ENCODE assay signal across 9 cellular contexts in the genomic region with DNA sequence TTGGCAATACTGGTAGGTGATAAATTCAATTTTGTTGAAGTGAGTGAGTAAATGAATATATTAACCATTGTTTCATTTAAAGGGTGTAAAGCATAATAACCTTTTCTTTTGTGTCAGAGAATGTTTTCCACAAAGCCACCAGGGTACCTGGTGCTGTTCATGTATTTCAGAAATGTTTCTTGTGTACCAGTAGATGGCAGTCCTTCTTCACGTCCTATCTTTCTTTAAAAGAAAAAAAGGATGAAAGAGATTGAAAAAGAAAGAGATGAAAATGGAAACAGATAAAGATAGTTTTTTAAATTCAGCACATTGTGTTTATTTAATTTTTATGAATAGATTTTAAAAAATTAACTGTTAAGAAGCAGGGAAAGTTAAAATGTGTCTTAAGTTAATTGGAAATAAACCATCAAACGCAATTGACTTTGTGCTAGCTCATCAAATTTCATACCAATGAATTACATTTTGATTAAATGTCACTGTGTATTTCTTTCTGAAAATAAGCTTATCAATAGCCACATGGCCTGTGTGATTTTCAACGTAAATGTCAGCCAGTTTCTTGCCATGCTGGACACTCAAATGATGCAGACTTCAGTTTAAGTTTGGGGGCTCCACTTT.
DNase-seq lines count a peak whose midpoint lies in the region; ATAC-seq and TF ChIP-seq lines count a peak whose summit lies in the region.
"Had no signal": no experiment of that assay in that cellular context is flagged by ENCODE, and none has a peak within 500 bp of the region (broad histone marks: within the 10 kb centered on the region; RNA-seq: fewer than 3 reads in every experiment).

No MANE protein-coding gene starts in this region.

- H2AFZ ChIP-seq in OCI-LY3 (ENCODE audit: low read depth, low read length) = no peak overlapping the region

- intact Hi-C loops in esophagus muscularis mucosa (cut with DNase I) (no loop called here), testis (cut with DNase I; ENCODE audit: low total_unique reads) (no loop called here)

- H3K9me3 ChIP-seq in OCI-LY3 (ENCODE audit: insufficient read depth, low read length) (no peaks in the 10 kb centered on the region), esophagus muscularis mucosa (no peaks in the 10 kb centered on the region), testis (no peaks in the 10 kb centered on the region), T-helper 17 cell (ENCODE audit: control insufficient read depth, low read length, poor library complexity, severe bottlenecking) (no peaks in the 10 kb centered on the region)

- DNase-seq in DMS53 treated with DMSO at 0.1 percent for 48 hours (lab: John Stamatoyannopoulos, UW; ENCODE audit: unreplicated experiment) = peak; percentile 67
- DNase-seq in esophagus muscularis mucosa (ENCODE audit: extremely low spot score) = no peak
- no peak for DNase-seq in testis
- no peak for DNase-seq in T-helper 17 cell

- no peaks in the 10 kb centered on the region for H3K27me3 ChIP-seq in OCI-LY3 (ENCODE audit: low read depth, low read length)
- no peaks in the 10 kb centered on the region for H3K27me3 ChIP-seq in esophagus muscularis mucosa
- H3K27me3 ChIP-seq in testis = no peaks in the 10 kb centered on the region

- H3K4me1 Mint-ChIP-seq in T-helper 17 cell = peaks cover 3% of the 10 kb centered on the region
- H3K4me1 Mint-ChIP-seq: memory B cell had no signal

- H4K20me1 ChIP-seq in OCI-LY3 (ENCODE audit: insufficient read depth, low read length) = no peaks in the 10 kb centered on the region

- no peak overlapping the region for H3K9ac ChIP-seq in OCI-LY3 (ENCODE audit: low read length)

- TF ChIP-seq POLR2A in esophagus muscularis mucosa (IDR thresholded peaks at IDR 0.05; ENCODE audit: low read depth) = no peak
- no peak for TF ChIP-seq POLR2A in testis (IDR thresholded peaks at IDR 0.05)

- H3K27ac ChIP-seq in OCI-LY3 (ENCODE audit: low read length) = no peak overlapping the region
- H3K27ac ChIP-seq in esophagus muscularis mucosa (replicated peaks in 1 of 4) = no peak overlapping the region
- H3K27ac ChIP-seq in testis = no peak overlapping the region

- no peak overlapping the region for H3K27ac Mint-ChIP-seq in T-helper 17 cell
- H3K27ac Mint-ChIP-seq: memory B cell had no signal

- H3K4me1 ChIP-seq in OCI-LY3 (ENCODE audit: low read length) (0 out of 2 replicates have a peak, but pooled peaks cover 4% of the 10 kb centered on the region), esophagus muscularis mucosa (no peaks in the 10 kb centered on the region), testis (no peaks in the 10 kb centered on the region)

- H3K36me3 ChIP-seq in OCI-LY3 (replicated peaks; ENCODE audit: low read depth, low read length) (no peaks in the 10 kb centered on the region), esophagus muscularis mucosa (no peaks in the 10 kb centered on the region), testis (ENCODE audit: low read depth, missing control alignments) (no peaks in the 10 kb centered on the region)

- TF ChIP-seq EP300 in esophagus muscularis mucosa (IDR thresholded peaks at IDR 0.05) = no peak

- H3K27me3 Mint-ChIP-seq in T-helper 17 cell = peaks cover 12% of the 10 kb centered on the region

- no peak overlapping the region for H3K4me2 ChIP-seq in OCI-LY3 (ENCODE audit: low read length)

- peak; percentile 68 for ATAC-seq in HG02885 (IDR thresholded peaks at IDR 0.05; ENCODE audit: poor library complexity, unreplicated experiment)
- no peak for ATAC-seq in HG02973 (IDR thresholded peaks at IDR 0.05; ENCODE audit: unreplicated experiment)
- no peak for ATAC-seq in T-helper 17 cell
- ATAC-seq in HG02884 (IDR thresholded peaks at IDR 0.05; ENCODE audit: unreplicated experiment) = no peak

- H3K36me3 Mint-ChIP-seq in T-helper 17 cell (ENCODE audit: low read depth) = peaks cover 3% of the 10 kb centered on the region
- H3K36me3 Mint-ChIP-seq: memory B cell had no signal

- no peak overlapping the region for H3K4me3 Mint-ChIP-seq in T-helper 17 cell
- H3K4me3 Mint-ChIP-seq: memory B cell had no signal

- H3K4me3 ChIP-seq in OCI-LY3 (ENCODE audit: low read length) (no peak overlapping the region), esophagus muscularis mucosa (no peak overlapping the region), testis (no peak overlapping the region)

- 50% methylated on average over 3 of the region's 3 CpGs for WGBS in esophagus muscularis mucosa
- WGBS in testis, 2 donors = 47 to 56% methylated on average over 3 of the region's 3 CpGs

- TF ChIP-seq CTCF in OCI-LY3 (IDR thresholded peaks at IDR 0.05; ENCODE audit: low read depth, low read length) (peak; percentile 94), esophagus muscularis mucosa (IDR thresholded peaks at IDR 0.05) (peak; percentile 44 to 48 (median 45)), testis (IDR thresholded peaks at IDR 0.05) (peak; percentile 23 to 49 (median 38))

- no peaks in the 10 kb centered on the region for H3K79me2 ChIP-seq in OCI-LY3 (ENCODE audit: low read length)

Comparison
In these comparisons a context has a peak if more than half of its experiments do, and no peak if none do; other contexts are left out.
1. CTCF ChIP-seq: peak in every context shown above with its lines; median percentile 94 in OCI-LY3; 45 in esophagus muscularis mucosa; 38 in testis.